Comparison of ENCODE assay signal across 21 cellular contexts in genomic region chr6:1439349-1439748, GRCh38. TPM values are rescaled to one million over a fixed set of nuclear protein-coding genes. Genes with fewer than 3 reads are reported as not detected.
"Had no signal": no experiment of that assay in that cellular context is flagged by ENCODE, and none has a peak within 500 bp of the region (broad histone marks: within the 10 kb centered on the region; RNA-seq: fewer than 3 reads in every experiment).

No MANE protein-coding gene starts in this region.

- H3K4me3 ChIP-seq: dorsolateral prefrontal cortex, lung, prostate gland, right atrium auricular region, smooth muscle cell, thoracic aorta, tibial nerve, upper lobe of left lung, uterus had no signal

- DNase-seq: dorsolateral prefrontal cortex; effector CD4-positive, alpha-beta T cell; kidney; natural killer cell; stimulated activated CD4-positive, alpha-beta T cell treated with anti-CD3 and anti-CD28 coated beads, Interleukin-2, amount 100 ng/mL, for 24 hours; stimulated activated CD4-positive, alpha-beta T cell treated with anti-CD3 and anti-CD28 coated beads, Interleukin-4, amount 100 ng/mL, for 24 hours; stimulated activated naive CD8-positive, alpha-beta T cell treated with anti-CD3 and anti-CD28 coated beads, Interleukin-15, Interleukin-2, amounts not matched to agents 100 U/mL and 50 U/mL, for 24 hours; substantia nigra; upper lobe of left lung; uterus had no signal

RNA-seq across cellular contexts. Expression of gene FOXF2, which starts 50.0 kb away (rescaled TPM):
- total RNA-seq: fibroblast of villous mesenchyme, left lobe of liver, mononuclear cell, natural killer cell, uterus had no signal
- polyA plus RNA-seq: liver, neural cell had no signal
